ENCODE assay signal across 1 cellular context in the genomic region with DNA sequence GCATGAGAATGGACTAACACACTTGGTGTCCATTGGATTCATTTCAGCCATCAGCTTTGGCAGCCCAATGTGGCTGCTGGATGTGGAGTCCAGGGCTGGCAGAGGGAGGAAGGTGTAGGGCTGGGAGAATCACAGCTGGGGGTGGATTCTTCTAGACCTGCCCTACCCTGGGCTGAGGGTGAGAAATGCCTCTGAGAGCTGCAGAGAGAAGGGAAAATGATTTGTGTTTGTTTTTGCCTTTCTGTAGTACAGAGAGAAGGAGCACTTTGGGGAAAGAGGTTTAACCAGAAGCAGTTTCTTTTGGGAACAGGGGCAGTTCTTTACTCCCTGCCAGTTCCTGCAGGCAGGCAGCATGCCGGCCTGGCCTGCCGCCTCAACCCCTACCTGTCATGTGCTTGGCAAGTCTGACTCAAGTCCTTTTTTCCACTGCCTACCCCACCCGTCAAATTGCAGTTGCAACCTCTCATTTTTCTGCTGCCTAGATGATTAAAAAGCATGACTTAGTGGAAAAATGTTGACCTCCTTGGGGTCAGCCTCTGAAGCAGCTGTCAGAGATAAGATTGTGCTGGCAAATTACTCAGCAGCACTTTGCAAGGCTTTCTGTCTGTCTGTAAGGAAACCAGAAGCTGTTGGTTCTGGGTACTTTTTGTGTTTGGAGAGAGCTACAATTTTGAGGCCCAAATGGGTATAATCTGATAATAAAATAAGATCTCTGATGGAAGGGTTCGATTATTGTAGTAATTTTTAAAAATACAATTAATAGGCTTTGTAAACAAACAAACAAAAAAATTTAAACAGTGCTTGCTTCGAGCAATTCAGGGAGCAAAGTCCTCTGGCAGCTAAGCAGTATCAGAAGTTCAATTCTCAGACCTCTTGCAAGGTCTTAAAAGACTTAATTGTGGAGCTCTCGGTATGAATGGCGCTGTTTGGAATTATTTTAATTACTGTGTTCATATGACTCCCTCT.
TF ChIP-seq lines count a peak whose summit lies in the region.

No MANE protein-coding gene starts in this region.

TF ChIP-seq in GM23338, 12 proteins besides CTCF, POLR2A, EP300 and RAD21 (continued from another document):
- no peak for TF ChIP-seq JUNB (IDR thresholded peaks at IDR 0.05; ENCODE audit: unreplicated experiment)
- TF ChIP-seq ZNF331 (CRISPR knock-in tag; IDR thresholded peaks at IDR 0.05; ENCODE audit: low read depth): no peak
- no peak for TF ChIP-seq NANOG (IDR thresholded peaks at IDR 0.05; ENCODE audit: borderline replicate concordance)
- TF ChIP-seq POLR2AphosphoS5 (IDR thresholded peaks at IDR 0.05; ENCODE audit: low read depth): no peak
- TF ChIP-seq, protein P1, sequence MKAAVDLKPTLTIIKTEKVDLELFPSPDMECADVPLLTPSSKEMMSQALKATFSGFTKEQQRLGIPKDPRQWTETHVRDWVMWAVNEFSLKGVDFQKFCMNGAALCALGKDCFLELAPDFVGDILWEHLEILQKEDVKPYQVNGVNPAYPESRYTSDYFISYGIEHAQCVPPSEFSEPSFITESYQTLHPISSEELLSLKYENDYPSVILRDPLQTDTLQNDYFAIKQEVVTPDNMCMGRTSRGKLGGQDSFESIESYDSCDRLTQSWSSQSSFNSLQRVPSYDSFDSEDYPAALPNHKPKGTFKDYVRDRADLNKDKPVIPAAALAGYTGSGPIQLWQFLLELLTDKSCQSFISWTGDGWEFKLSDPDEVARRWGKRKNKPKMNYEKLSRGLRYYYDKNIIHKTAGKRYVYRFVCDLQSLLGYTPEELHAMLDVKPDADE (IDR thresholded peaks at IDR 0.05): no peak
- TF ChIP-seq ZNF114 (CRISPR knock-in tag; IDR thresholded peaks at IDR 0.05): no peak
- TF ChIP-seq EZH2phosphoT487 (IDR thresholded peaks at IDR 0.05; ENCODE audit: unreplicated experiment): no peak
- TF ChIP-seq STAT1 (IDR thresholded peaks at IDR 0.05; ENCODE audit: unreplicated experiment): no peak
- no peak for TF ChIP-seq CREB1 (CRISPR knock-in tag; IDR thresholded peaks at IDR 0.05; ENCODE audit: low read depth)
- TF ChIP-seq, protein P2, sequence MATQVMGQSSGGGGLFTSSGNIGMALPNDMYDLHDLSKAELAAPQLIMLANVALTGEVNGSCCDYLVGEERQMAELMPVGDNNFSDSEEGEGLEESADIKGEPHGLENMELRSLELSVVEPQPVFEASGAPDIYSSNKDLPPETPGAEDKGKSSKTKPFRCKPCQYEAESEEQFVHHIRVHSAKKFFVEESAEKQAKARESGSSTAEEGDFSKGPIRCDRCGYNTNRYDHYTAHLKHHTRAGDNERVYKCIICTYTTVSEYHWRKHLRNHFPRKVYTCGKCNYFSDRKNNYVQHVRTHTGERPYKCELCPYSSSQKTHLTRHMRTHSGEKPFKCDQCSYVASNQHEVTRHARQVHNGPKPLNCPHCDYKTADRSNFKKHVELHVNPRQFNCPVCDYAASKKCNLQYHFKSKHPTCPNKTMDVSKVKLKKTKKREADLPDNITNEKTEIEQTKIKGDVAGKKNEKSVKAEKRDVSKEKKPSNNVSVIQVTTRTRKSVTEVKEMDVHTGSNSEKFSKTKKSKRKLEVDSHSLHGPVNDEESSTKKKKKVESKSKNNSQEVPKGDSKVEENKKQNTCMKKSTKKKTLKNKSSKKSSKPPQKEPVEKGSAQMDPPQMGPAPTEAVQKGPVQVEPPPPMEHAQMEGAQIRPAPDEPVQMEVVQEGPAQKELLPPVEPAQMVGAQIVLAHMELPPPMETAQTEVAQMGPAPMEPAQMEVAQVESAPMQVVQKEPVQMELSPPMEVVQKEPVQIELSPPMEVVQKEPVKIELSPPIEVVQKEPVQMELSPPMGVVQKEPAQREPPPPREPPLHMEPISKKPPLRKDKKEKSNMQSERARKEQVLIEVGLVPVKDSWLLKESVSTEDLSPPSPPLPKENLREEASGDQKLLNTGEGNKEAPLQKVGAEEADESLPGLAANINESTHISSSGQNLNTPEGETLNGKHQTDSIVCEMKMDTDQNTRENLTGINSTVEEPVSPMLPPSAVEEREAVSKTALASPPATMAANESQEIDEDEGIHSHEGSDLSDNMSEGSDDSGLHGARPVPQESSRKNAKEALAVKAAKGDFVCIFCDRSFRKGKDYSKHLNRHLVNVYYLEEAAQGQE (IDR thresholded peaks at IDR 0.05; ENCODE audit: unreplicated experiment): no peak
- TF ChIP-seq EZH2 (IDR thresholded peaks at IDR 0.05; ENCODE audit: low read depth, unreplicated experiment): no peak
